7 cellular contexts compared by ENCODE assay signal in the genomic region with DNA sequence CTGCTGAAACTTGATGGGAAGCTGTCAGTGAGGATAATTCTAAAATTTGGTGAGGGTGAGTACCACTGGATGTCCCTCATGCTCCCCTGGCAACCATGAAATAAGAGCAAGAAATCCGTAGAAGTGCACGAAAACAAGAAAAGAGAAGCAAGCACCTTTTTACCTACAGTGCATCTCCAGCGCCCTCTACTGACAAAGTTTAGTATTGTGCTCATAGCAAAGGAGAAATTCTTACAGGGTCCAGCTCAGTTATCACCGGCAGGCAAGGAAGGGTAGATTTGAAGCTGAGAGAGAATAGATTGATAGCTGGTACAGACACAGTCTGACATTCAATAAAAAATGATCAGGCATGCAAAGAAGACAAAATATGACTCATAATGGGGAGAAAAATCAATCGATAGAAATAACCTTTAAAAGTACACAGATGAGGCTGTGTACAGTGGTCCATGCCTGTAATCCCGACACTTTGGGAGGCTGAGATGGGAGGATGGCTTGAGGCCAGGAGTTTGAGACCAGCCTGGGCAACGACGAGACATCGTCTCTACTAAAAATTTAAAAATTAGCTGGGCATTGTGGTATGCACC. TPM values are rescaled to one million over a fixed set of nuclear protein-coding genes. Genes with fewer than 3 reads are reported as not detected.
DNase-seq lines count a peak whose midpoint lies in the region; TF ChIP-seq lines count a peak whose summit lies in the region.

No MANE protein-coding gene starts in this region.

- H3K4me1 Mint-ChIP-seq in CD14-positive monocyte, result peaks cover 23% of the 10 kb centered on the region

- CTCF ChIA-PET in RWPE1 (lab: Yijun Ruan, JAX), result interaction anchor here (0.6 to 1.3 kb wide), 10 partner anchors 9 to 1478 kb away, joined by 3 to 6 read pairs (median 4); no protein-coding TSS in a partner anchor

- no peak overlapping the region for H3K9ac ChIP-seq in colonic mucosa (ENCODE audit: low read depth in 2 of 2, low read length in 2 of 2)

- no peak overlapping the region for H3K4me3 Mint-ChIP-seq in CD14-positive monocyte

- TF ChIP-seq CTCF in CD14-positive monocyte (IDR thresholded peaks at IDR 0.05) (peak; percentile 45), GM20000 (IDR thresholded peaks at IDR 0.05; ENCODE audit: extremely low read depth, missing control alignments) (peak; percentile 4), RWPE1 (conservative IDR thresholded peaks at IDR 0.05; ENCODE audit: low read depth) (peak; percentile 46), colonic mucosa (IDR thresholded peaks at IDR 0.05) (no peak)

- intact Hi-C loops in CD14-positive monocyte (cut with micrococcal nuclease) (no loop called here), colonic mucosa (cut with DNase I) (no loop called here)

- H3K27me3 ChIP-seq in colonic mucosa, result no peaks in the 10 kb centered on the region

- POLR2A ChIA-PET in RWPE1 (lab: Yijun Ruan, JAX; ENCODE audit: low non-redundant PET), result no interaction called here

- H3K9me3 ChIP-seq in colonic mucosa, result no peaks in the 10 kb centered on the region

- H3K9me3 Mint-ChIP-seq in CD14-positive monocyte, result peaks cover 7 to 12% (median 10%) of the 10 kb centered on the region in 7 donors

- H3K4me1 ChIP-seq in colonic mucosa, result no peaks in the 10 kb centered on the region

- DNase-seq in CD14-positive monocyte (ENCODE audit: low spot score), result no peak
- DNase-seq in GM20000 (ENCODE audit: low spot score), result no peak
- no peak for DNase-seq in RWPE1 (ENCODE audit: low spot score)
- DNase-seq in iPS DF 4.7 (ENCODE audit: extremely low read depth, low spot score), result peak; percentile 9
- DNase-seq in colonic mucosa, result no peak
- DNase-seq in DMS79 (lab: John Stamatoyannopoulos, UW), result no peak
- no peak for DNase-seq in NCI-H2081 treated with DMSO at 0.1 percent for 48 hours (lab: John Stamatoyannopoulos, UW)

- H3K27ac ChIP-seq in RWPE1 (no peak overlapping the region), colonic mucosa (no peak overlapping the region)

- no peaks in the 10 kb centered on the region for H3K36me3 ChIP-seq in colonic mucosa

- H3K27ac Mint-ChIP-seq in CD14-positive monocyte, result peak overlapping the region in 1 of 7 donors; percentile 6

- H3K4me3 ChIP-seq in colonic mucosa, result no peak overlapping the region

- H3K27me3 Mint-ChIP-seq in CD14-positive monocyte (ENCODE audit: low read depth in 3 of 3), result peaks cover 0 to 4% (median 0%) of the 10 kb centered on the region in 3 donors

- peaks cover 0 to 7% of the 10 kb centered on the region in 2 donors for H3K36me3 Mint-ChIP-seq in CD14-positive monocyte

RNA-seq across cellular contexts. Expression of gene TEX2, which starts 28.3 kb away (rescaled TPM):
- polyA plus RNA-seq in CD14-positive monocyte, result 1 to 10 TPM; 6.5 to 8.7 TPM
- total RNA-seq in colonic mucosa, result 10 to 100 TPM; 29.0 to 29.7 TPM
